2 cellular contexts compared by ENCODE assay signal in the genomic region with DNA sequence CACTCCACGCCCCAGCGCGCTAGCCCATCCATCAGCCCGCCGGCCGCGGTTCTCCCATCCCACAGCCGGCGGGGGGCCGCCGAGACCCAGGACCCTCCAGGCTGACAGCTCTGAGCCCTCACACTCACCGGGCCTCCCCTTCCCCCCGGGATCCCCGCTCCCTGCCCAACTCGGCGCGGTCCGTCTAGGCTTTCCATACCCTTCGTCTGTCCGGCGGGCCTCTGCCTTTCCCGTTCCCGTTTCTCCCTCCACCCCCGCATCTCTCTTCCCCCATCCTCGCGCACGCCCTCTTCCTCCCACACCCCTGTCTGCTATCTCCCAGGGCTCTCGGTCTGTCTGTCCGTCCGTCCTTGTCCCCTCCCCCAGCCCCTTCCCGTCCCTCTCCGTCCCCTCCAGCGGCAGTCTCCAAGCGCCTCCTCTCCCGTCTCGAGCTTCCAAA.
TF ChIP-seq lines count a peak whose summit lies in the region.

No MANE protein-coding gene starts in this region.

TF ChIP-seq in K562, 482 proteins besides CTCF, POLR2A, EP300 and RAD21 (continues in another document):
- TF ChIP-seq ERF (CRISPR knock-in tag; IDR thresholded peaks at IDR 0.05) (no peak), PCBP1 (IDR thresholded peaks at IDR 0.05; ENCODE audit: low read depth, low read length, poor library complexity, severe bottlenecking) (no peak), HCFC1 (IDR thresholded peaks at IDR 0.05; ENCODE audit: low read depth, low read length) (no peak), POLR3G (IDR thresholded peaks at IDR 0.05; ENCODE audit: extremely low read depth, insufficient read length, insufficient replicate concordance) (no peak), RBM14 (IDR thresholded peaks at IDR 0.05; ENCODE audit: borderline replicate concordance, insufficient read depth, low read depth, low read length) (no peak), ZNF253 (CRISPR knock-in tag; conservative IDR thresholded peaks at IDR 0.05) (no peak), ZNF324 (CRISPR knock-in tag; IDR thresholded peaks at IDR 0.05) (no peak), ZNF444 (CRISPR knock-in tag; IDR thresholded peaks at IDR 0.05) (no peak), ZNF507 (tag; conservative IDR thresholded peaks at IDR 0.05) (no peak), ZNF24 (IDR thresholded peaks at IDR 0.05) (no peak), RBM17 (IDR thresholded peaks at IDR 0.05; ENCODE audit: borderline replicate concordance, low read depth, low read length) (no peak), SPI1 (IDR thresholded peaks at IDR 0.05; ENCODE audit: borderline replicate concordance, low read depth, low read length) (peak; percentile 10; the same call in 1 of the 2 replicates), EGR1 (conservative IDR thresholded peaks at IDR 0.05) (peak; percentile 89), ZNF174 (CRISPR knock-in tag; IDR thresholded peaks at IDR 0.05) (no peak), SP1 (CRISPR knock-in tag; IDR thresholded peaks at IDR 0.05) (0 out of 2 replicates have a peak, but pooled peaks have one; percentile 19), CTBP1 (IDR thresholded peaks at IDR 0.05; ENCODE audit: borderline replicate concordance) (peak; percentile 40; the same call in 1 of the 2 replicates)
- TF ChIP-seq, protein P1, sequence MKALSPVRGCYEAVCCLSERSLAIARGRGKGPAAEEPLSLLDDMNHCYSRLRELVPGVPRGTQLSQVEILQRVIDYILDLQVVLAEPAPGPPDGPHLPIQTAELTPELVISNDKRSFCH (CRISPR knock-in tag; IDR thresholded peaks at IDR 0.05) = no peak
- TF ChIP-seq, protein P1 (tag; IDR thresholded peaks at IDR 0.05) = no peak
- TF ChIP-seq, protein P2, sequence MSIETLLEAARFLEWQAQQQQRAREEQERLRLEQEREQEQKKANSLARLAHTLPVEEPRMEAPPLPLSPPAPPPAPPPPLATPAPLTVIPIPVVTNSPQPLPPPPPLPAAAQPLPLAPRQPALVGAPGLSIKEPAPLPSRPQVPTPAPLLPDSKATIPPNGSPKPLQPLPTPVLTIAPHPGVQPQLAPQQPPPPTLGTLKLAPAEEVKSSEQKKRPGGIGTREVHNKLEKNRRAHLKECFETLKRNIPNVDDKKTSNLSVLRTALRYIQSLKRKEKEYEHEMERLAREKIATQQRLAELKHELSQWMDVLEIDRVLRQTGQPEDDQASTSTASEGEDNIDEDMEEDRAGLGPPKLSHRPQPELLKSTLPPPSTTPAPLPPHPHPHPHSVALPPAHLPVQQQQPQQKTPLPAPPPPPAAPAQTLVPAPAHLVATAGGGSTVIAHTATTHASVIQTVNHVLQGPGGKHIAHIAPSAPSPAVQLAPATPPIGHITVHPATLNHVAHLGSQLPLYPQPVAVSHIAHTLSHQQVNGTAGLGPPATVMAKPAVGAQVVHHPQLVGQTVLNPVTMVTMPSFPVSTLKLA (conservative IDR thresholded peaks at IDR 0.05) = no peak
- TF ChIP-seq, protein P3, sequence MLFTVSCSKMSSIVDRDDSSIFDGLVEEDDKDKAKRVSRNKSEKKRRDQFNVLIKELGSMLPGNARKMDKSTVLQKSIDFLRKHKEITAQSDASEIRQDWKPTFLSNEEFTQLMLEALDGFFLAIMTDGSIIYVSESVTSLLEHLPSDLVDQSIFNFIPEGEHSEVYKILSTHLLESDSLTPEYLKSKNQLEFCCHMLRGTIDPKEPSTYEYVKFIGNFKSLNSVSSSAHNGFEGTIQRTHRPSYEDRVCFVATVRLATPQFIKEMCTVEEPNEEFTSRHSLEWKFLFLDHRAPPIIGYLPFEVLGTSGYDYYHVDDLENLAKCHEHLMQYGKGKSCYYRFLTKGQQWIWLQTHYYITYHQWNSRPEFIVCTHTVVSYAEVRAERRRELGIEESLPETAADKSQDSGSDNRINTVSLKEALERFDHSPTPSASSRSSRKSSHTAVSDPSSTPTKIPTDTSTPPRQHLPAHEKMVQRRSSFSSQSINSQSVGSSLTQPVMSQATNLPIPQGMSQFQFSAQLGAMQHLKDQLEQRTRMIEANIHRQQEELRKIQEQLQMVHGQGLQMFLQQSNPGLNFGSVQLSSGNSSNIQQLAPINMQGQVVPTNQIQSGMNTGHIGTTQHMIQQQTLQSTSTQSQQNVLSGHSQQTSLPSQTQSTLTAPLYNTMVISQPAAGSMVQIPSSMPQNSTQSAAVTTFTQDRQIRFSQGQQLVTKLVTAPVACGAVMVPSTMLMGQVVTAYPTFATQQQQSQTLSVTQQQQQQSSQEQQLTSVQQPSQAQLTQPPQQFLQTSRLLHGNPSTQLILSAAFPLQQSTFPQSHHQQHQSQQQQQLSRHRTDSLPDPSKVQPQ (CRISPR knock-in tag; IDR thresholded peaks at IDR 0.05; ENCODE audit: borderline replicate concordance) = no peak
- TF ChIP-seq, protein P4, sequence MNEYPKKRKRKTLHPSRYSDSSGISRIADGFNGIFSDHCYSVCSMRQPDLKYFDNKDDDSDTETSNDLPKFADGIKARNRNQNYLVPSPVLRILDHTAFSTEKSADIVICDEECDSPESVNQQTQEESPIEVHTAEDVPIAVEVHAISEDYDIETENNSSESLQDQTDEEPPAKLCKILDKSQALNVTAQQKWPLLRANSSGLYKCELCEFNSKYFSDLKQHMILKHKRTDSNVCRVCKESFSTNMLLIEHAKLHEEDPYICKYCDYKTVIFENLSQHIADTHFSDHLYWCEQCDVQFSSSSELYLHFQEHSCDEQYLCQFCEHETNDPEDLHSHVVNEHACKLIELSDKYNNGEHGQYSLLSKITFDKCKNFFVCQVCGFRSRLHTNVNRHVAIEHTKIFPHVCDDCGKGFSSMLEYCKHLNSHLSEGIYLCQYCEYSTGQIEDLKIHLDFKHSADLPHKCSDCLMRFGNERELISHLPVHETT (CRISPR knock-in tag; conservative IDR thresholded peaks at IDR 0.05 in 1 of 2, IDR thresholded peaks at IDR 0.05 in 1 of 2) = no peak
- TF ChIP-seq, protein P5, sequence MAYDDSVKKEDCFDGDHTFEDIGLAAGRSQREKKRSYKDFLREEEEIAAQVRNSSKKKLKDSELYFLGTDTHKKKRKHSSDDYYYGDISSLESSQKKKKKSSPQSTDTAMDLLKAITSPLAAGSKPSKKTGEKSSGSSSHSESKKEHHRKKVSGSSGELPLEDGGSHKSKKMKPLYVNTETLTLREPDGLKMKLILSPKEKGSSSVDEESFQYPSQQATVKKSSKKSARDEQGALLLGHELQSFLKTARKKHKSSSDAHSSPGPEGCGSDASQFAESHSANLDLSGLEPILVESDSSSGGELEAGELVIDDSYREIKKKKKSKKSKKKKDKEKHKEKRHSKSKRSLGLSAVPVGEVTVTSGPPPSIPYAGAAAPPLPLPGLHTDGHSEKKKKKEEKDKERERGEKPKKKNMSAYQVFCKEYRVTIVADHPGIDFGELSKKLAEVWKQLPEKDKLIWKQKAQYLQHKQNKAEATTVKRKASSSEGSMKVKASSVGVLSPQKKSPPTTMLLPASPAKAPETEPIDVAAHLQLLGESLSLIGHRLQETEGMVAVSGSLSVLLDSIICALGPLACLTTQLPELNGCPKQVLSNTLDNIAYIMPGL (CRISPR knock-in tag; IDR thresholded peaks at IDR 0.05) = no peak

TF ChIP-seq in HepG2, 621 proteins besides CTCF, POLR2A, EP300 and RAD21 (continues in another document):
- TF ChIP-seq, protein P6, sequence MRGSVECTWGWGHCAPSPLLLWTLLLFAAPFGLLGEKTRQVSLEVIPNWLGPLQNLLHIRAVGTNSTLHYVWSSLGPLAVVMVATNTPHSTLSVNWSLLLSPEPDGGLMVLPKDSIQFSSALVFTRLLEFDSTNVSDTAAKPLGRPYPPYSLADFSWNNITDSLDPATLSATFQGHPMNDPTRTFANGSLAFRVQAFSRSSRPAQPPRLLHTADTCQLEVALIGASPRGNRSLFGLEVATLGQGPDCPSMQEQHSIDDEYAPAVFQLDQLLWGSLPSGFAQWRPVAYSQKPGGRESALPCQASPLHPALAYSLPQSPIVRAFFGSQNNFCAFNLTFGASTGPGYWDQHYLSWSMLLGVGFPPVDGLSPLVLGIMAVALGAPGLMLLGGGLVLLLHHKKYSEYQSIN (CRISPR knock-in tag; IDR thresholded peaks at IDR 0.05; ENCODE audit: borderline replicate concordance) = no peak
- TF ChIP-seq, protein P7, sequence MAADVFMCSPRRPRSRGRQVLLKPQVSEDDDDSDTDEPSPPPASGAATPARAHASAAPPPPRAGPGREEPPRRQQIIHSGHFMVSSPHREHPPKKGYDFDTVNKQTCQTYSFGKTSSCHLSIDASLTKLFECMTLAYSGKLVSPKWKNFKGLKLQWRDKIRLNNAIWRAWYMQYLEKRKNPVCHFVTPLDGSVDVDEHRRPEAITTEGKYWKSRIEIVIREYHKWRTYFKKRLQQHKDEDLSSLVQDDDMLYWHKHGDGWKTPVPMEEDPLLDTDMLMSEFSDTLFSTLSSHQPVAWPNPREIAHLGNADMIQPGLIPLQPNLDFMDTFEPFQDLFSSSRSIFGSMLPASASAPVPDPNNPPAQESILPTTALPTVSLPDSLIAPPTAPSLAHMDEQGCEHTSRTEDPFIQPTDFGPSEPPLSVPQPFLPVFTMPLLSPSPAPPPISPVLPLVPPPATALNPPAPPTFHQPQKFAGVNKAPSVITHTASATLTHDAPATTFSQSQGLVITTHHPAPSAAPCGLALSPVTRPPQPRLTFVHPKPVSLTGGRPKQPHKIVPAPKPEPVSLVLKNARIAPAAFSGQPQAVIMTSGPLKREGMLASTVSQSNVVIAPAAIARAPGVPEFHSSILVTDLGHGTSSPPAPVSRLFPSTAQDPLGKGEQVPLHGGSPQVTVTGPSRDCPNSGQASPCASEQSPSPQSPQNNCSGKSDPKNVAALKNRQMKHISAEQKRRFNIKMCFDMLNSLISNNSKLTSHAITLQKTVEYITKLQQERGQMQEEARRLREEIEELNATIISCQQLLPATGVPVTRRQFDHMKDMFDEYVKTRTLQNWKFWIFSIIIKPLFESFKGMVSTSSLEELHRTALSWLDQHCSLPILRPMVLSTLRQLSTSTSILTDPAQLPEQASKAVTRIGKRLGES (CRISPR knock-in tag; IDR thresholded peaks at IDR 0.05; ENCODE audit: borderline replicate concordance) = no peak
- TF ChIP-seq NR2F2 (IDR thresholded peaks at IDR 0.05; ENCODE audit: borderline replicate concordance, low read depth) = no peak
- TF ChIP-seq, protein P8, sequence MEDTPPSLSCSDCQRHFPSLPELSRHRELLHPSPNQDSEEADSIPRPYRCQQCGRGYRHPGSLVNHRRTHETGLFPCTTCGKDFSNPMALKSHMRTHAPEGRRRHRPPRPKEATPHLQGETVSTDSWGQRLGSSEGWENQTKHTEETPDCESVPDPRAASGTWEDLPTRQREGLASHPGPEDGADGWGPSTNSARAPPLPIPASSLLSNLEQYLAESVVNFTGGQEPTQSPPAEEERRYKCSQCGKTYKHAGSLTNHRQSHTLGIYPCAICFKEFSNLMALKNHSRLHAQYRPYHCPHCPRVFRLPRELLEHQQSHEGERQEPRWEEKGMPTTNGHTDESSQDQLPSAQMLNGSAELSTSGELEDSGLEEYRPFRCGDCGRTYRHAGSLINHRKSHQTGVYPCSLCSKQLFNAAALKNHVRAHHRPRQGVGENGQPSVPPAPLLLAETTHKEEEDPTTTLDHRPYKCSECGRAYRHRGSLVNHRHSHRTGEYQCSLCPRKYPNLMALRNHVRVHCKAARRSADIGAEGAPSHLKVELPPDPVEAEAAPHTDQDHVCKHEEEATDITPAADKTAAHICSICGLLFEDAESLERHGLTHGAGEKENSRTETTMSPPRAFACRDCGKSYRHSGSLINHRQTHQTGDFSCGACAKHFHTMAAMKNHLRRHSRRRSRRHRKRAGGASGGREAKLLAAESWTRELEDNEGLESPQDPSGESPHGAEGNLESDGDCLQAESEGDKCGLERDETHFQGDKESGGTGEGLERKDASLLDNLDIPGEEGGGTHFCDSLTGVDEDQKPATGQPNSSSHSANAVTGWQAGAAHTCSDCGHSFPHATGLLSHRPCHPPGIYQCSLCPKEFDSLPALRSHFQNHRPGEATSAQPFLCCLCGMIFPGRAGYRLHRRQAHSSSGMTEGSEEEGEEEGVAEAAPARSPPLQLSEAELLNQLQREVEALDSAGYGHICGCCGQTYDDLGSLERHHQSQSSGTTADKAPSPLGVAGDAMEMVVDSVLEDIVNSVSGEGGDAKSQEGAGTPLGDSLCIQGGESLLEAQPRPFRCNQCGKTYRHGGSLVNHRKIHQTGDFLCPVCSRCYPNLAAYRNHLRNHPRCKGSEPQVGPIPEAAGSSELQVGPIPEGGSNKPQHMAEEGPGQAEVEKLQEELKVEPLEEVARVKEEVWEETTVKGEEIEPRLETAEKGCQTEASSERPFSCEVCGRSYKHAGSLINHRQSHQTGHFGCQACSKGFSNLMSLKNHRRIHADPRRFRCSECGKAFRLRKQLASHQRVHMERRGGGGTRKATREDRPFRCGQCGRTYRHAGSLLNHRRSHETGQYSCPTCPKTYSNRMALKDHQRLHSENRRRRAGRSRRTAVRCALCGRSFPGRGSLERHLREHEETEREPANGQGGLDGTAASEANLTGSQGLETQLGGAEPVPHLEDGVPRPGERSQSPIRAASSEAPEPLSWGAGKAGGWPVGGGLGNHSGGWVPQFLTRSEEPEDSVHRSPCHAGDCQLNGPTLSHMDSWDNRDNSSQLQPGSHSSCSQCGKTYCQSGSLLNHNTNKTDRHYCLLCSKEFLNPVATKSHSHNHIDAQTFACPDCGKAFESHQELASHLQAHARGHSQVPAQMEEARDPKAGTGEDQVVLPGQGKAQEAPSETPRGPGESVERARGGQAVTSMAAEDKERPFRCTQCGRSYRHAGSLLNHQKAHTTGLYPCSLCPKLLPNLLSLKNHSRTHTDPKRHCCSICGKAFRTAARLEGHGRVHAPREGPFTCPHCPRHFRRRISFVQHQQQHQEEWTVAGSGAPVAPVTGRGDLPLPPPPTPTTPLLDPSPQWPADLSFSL (CRISPR knock-in tag; IDR thresholded peaks at IDR 0.05) = 0 out of 2 replicates have a peak, but pooled peaks have one; percentile 18
- TF ChIP-seq, protein P4 (CRISPR knock-in tag; conservative IDR thresholded peaks at IDR 0.05) = no peak
- TF ChIP-seq NCOA1 (CRISPR knock-in tag; IDR thresholded peaks at IDR 0.05) = 0 out of 2 replicates have a peak, but pooled peaks have one; percentile 2
- TF ChIP-seq, protein P9, sequence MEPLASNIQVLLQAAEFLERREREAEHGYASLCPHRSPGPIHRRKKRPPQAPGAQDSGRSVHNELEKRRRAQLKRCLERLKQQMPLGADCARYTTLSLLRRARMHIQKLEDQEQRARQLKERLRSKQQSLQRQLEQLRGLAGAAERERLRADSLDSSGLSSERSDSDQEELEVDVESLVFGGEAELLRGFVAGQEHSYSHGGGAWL (CRISPR knock-in tag; IDR thresholded peaks at IDR 0.05) = peak; percentile 39; the same call in 1 of the 2 replicates
- TF ChIP-seq GTF3A (CRISPR knock-in tag; conservative IDR thresholded peaks at IDR 0.05) = 0 out of 2 replicates have a peak, but pooled peaks have one; percentile 2
- no peak for TF ChIP-seq SMYD3 (CRISPR knock-in tag; IDR thresholded peaks at IDR 0.05)
- TF ChIP-seq, protein P10, sequence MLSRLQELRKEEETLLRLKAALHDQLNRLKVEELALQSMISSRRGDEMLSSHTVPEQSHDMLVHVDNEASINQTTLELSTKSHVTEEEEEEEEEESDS (CRISPR knock-in tag; IDR thresholded peaks at IDR 0.05; ENCODE audit: borderline replicate concordance) = no peak
- no peak for TF ChIP-seq HDAC2 (CRISPR knock-in tag; IDR thresholded peaks at IDR 0.05)
- peak; percentile 43; the same call in 1 of the 2 replicates for TF ChIP-seq HHEX (CRISPR knock-in tag; IDR thresholded peaks at IDR 0.05)
- TF ChIP-seq TBL1XR1 (IDR thresholded peaks at IDR 0.05; ENCODE audit: borderline replicate concordance, low read length, partially characterized antibody) = no peak
- no peak for TF ChIP-seq ZNF30 (CRISPR knock-in tag; IDR thresholded peaks at IDR 0.05)
- 0 out of 2 replicates have a peak, but pooled peaks have one; percentile 53 for TF ChIP-seq ZSCAN21 (CRISPR knock-in tag; IDR thresholded peaks at IDR 0.05; ENCODE audit: borderline replicate concordance)
- TF ChIP-seq POGZ (CRISPR knock-in tag; IDR thresholded peaks at IDR 0.05) = no peak
